19 cellular contexts compared by ENCODE assay signal in the genomic region with DNA sequence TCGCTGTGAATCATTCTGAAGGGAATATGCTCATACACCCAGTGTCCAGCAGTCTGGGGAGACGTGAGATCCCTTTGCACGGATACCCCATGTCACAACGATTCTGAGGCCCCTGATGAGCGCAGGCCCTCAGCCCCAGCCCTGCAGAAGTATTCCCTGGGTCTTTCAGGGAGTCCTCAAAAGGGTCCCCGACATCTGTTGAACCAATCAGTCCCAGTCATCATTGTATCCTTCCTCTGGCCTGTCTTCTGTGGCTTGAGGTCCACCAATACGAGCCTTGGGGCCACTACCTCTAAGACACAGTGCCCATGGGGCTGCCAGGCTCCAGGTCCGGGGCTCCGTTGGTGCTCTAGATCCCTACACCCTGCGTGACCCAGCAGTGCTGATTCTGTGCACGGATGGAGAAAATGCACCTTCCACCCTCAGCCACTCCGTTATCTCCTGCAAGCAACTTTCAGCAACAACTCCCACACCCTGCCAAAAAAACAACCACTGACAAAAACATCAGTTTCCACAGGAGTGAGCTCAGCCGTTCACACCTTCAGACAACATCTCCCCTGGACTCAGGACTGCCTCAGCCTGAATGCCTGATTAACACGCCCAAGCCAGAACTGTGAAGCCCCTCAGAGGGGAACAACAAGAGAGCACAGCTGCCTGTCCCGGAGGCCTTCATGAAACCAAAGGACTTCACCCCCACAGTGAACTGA. TPM values are rescaled to one million over a fixed set of nuclear protein-coding genes. Genes with fewer than 3 reads are reported as not detected.
A peak's percentile ranks its signal among the peaks of the same experiment; 100 is the strongest.
DNase-seq lines count a peak whose midpoint lies in the region; ATAC-seq and TF ChIP-seq lines count a peak whose summit lies in the region.
"Had no signal": no experiment of that assay in that cellular context is flagged by ENCODE, and none has a peak within 500 bp of the region (broad histone marks: within the 10 kb centered on the region; RNA-seq: fewer than 3 reads in every experiment).

No MANE protein-coding gene starts in this region.

- H3K9ac ChIP-seq in neural progenitor cell, result no peak overlapping the region

- CTCF ChIA-PET in activated CD4-positive, alpha-beta T cell treated with anti-CD3 and anti-CD28 coated beads, Interleukin-2, amount 10 ng/mL, durations not matched to agents 7 days and 5 days (lab: Charles Lee), result interaction anchor here (0.9 kb wide), 2 partner anchors 10 kb away, joined by 3 read pairs; no protein-coding TSS in a partner anchor

- H3K79me2 ChIP-seq in neural progenitor cell (ENCODE audit: low read depth), result no peaks in the 10 kb centered on the region

- H3K4me3 ChIP-seq in neural progenitor cell, result no peak overlapping the region
- H3K4me3 ChIP-seq: esophagus muscularis mucosa, left lung, skin epidermis had no signal

- peak; percentile 38 for DNase-seq in activated CD4-positive, alpha-beta T cell treated with anti-CD3 and anti-CD28 coated beads, Interleukin-2, amount 10 ng/mL, durations not matched to agents 7 days and 5 days
- no peak for DNase-seq in activated CD4-positive, alpha-beta T cell treated with anti-CD3 and anti-CD28 coated beads for 1 hour
- no peak for DNase-seq in T-helper 17 cell
- DNase-seq in activated naive CD8-positive, alpha-beta T cell treated with anti-CD3 and anti-CD28 coated beads, Interleukin-2, amount 50 U/mL, for 24 hours, result no peak
- no peak for DNase-seq in neural progenitor cell (ENCODE audit: low spot score)
- no peak for DNase-seq in stimulated activated CD8-positive, alpha-beta memory T cell treated with anti-CD3 and anti-CD28 coated beads, Interleukin-4, amount 100 ng/mL, for 48 hours
- DNase-seq in GM20000 (ENCODE audit: low spot score), result no peak
- DNase-seq: activated gamma-delta T cell treated with Interleukin-2 at 50 U/mL for 16 hours, DMS79 treated with DMSO at 0.1 percent for 48 hours, H9, left lung, NCI-H1048, NCI-H526, Right ventricle myocardium superior had no signal

- H3F3A ChIP-seq in neural progenitor cell (ENCODE audit: low read depth), result no peaks in the 10 kb centered on the region

- no peaks in the 10 kb centered on the region for H4K20me1 ChIP-seq in neural progenitor cell (ENCODE audit: low read depth)

- no peaks in the 10 kb centered on the region for H3K9me3 ChIP-seq in T-helper 17 cell (ENCODE audit: control insufficient read depth, low read length, poor library complexity, severe bottlenecking)
- no peaks in the 10 kb centered on the region for H3K9me3 ChIP-seq in neural progenitor cell (ENCODE audit: low read depth)
- H3K9me3 ChIP-seq: esophagus muscularis mucosa, left lung had no signal

- H3K36me3 Mint-ChIP-seq in activated CD4-positive, alpha-beta T cell treated with anti-CD3 and anti-CD28 coated beads, Interleukin-2, amount 10 ng/mL, durations not matched to agents 7 days and 5 days (ENCODE audit: low read depth), result no peaks in the 10 kb centered on the region
- H3K36me3 Mint-ChIP-seq in T-helper 17 cell (ENCODE audit: low read depth) (no peaks in the 10 kb centered on the region), neural progenitor cell (no peaks in the 10 kb centered on the region)
- no peaks in the 10 kb centered on the region for H3K36me3 Mint-ChIP-seq in activated naive CD8-positive, alpha-beta T cell treated with anti-CD3 and anti-CD28 coated beads, Interleukin-2, amount 50 U/mL, for 24 hours (ENCODE audit: low read depth)
- H3K36me3 Mint-ChIP-seq: type B pancreatic cell had no signal

- H3K4me3 Mint-ChIP-seq in activated CD4-positive, alpha-beta T cell treated with anti-CD3 and anti-CD28 coated beads, Interleukin-2, amount 10 ng/mL, durations not matched to agents 7 days and 5 days, result peak overlapping the region; percentile 13
- H3K4me3 Mint-ChIP-seq in T-helper 17 cell (peak overlapping the region; percentile 75), neural progenitor cell (no peak overlapping the region)
- H3K4me3 Mint-ChIP-seq in activated naive CD8-positive, alpha-beta T cell treated with anti-CD3 and anti-CD28 coated beads, Interleukin-2, amount 50 U/mL, for 24 hours, result no peak overlapping the region
- H3K4me3 Mint-ChIP-seq: H9, type B pancreatic cell had no signal

- no peaks in the 10 kb centered on the region for H3K27me3 Mint-ChIP-seq in activated CD4-positive, alpha-beta T cell treated with anti-CD3 and anti-CD28 coated beads, Interleukin-2, amount 10 ng/mL, durations not matched to agents 7 days and 5 days
- no peaks in the 10 kb centered on the region for H3K27me3 Mint-ChIP-seq in T-helper 17 cell
- H3K27me3 Mint-ChIP-seq in activated naive CD8-positive, alpha-beta T cell treated with anti-CD3 and anti-CD28 coated beads, Interleukin-2, amount 50 U/mL, for 24 hours, result no peaks in the 10 kb centered on the region
- H3K27me3 Mint-ChIP-seq in neural progenitor cell (ENCODE audit: insufficient read depth, low read depth), result peaks cover 8% of the 10 kb centered on the region

- peak overlapping the region; percentile 73 for H2AFZ ChIP-seq in neural progenitor cell (replicated peaks)

- H3K27ac ChIP-seq in neural progenitor cell, result no peak overlapping the region
- H3K27ac ChIP-seq: esophagus muscularis mucosa, HL-60, left lung had no signal

- H3K4me1 Mint-ChIP-seq in activated CD4-positive, alpha-beta T cell treated with anti-CD3 and anti-CD28 coated beads, Interleukin-2, amount 10 ng/mL, durations not matched to agents 7 days and 5 days, result peaks cover 44% of the 10 kb centered on the region
- H3K4me1 Mint-ChIP-seq in T-helper 17 cell, result peaks cover 32% of the 10 kb centered on the region
- peaks cover 37% of the 10 kb centered on the region for H3K4me1 Mint-ChIP-seq in activated naive CD8-positive, alpha-beta T cell treated with anti-CD3 and anti-CD28 coated beads, Interleukin-2, amount 50 U/mL, for 24 hours
- peaks cover 7% of the 10 kb centered on the region for H3K4me1 Mint-ChIP-seq in neural progenitor cell

- TF ChIP-seq CTCF in neural progenitor cell (IDR thresholded peaks at IDR 0.05) (no peak), GM20000 (IDR thresholded peaks at IDR 0.05; ENCODE audit: extremely low read depth, missing control alignments) (no peak)

- ATAC-seq in T-helper 17 cell, result peak; percentile 29
- peak; percentile 51 for ATAC-seq in activated naive CD8-positive, alpha-beta T cell treated with anti-CD3 and anti-CD28 coated beads, Interleukin-2, amount 50 U/mL, for 24 hours
- no peak for ATAC-seq in GM18909 (IDR thresholded peaks at IDR 0.05; ENCODE audit: poor library complexity, unreplicated experiment)
- ATAC-seq: left lung had no signal

- peak overlapping the region; percentile 94 for H3K27ac Mint-ChIP-seq in activated CD4-positive, alpha-beta T cell treated with anti-CD3 and anti-CD28 coated beads, Interleukin-2, amount 10 ng/mL, durations not matched to agents 7 days and 5 days
- H3K27ac Mint-ChIP-seq in T-helper 17 cell, result peak overlapping the region; percentile 80
- H3K27ac Mint-ChIP-seq in activated naive CD8-positive, alpha-beta T cell treated with anti-CD3 and anti-CD28 coated beads, Interleukin-2, amount 50 U/mL, for 24 hours, result no peak overlapping the region
- H3K27ac Mint-ChIP-seq in neural progenitor cell, result no peak overlapping the region
- H3K27ac Mint-ChIP-seq: H9, type B pancreatic cell had no signal

- POLR2A ChIA-PET in activated CD4-positive, alpha-beta T cell treated with anti-CD3 and anti-CD28 coated beads, Interleukin-2, amount 10 ng/mL, durations not matched to agents 7 days and 5 days (lab: Charles Lee), result no interaction called here

- peaks cover 1% of the 10 kb centered on the region for H3K9me3 Mint-ChIP-seq in activated CD4-positive, alpha-beta T cell treated with anti-CD3 and anti-CD28 coated beads, Interleukin-2, amount 10 ng/mL, durations not matched to agents 7 days and 5 days
- H3K9me3 Mint-ChIP-seq in activated naive CD8-positive, alpha-beta T cell treated with anti-CD3 and anti-CD28 coated beads, Interleukin-2, amount 50 U/mL, for 24 hours, result peaks cover 3% of the 10 kb centered on the region
- no peaks in the 10 kb centered on the region for H3K9me3 Mint-ChIP-seq in neural progenitor cell
- H3K9me3 Mint-ChIP-seq: type B pancreatic cell had no signal

- peaks cover 14% of the 10 kb centered on the region for H3K27me3 ChIP-seq in neural progenitor cell

- no peaks in the 10 kb centered on the region for H3K4me1 ChIP-seq in neural progenitor cell
- H3K4me1 ChIP-seq: esophagus muscularis mucosa, left lung had no signal

- no peaks in the 10 kb centered on the region for H3K36me3 ChIP-seq in neural progenitor cell
- H3K36me3 ChIP-seq: esophagus muscularis mucosa, left lung had no signal

- H3K4me2 ChIP-seq in neural progenitor cell, result no peak overlapping the region

RNA-seq across cellular contexts. Expression of gene KDM7A, which starts 46.9 kb away (rescaled TPM):
- 10 to 100 TPM; 12.5 to 13.5 TPM for total RNA-seq in activated CD4-positive, alpha-beta T cell treated with anti-CD3 and anti-CD28 coated beads, Interleukin-2, amount 10 ng/mL, durations not matched to agents 7 days and 5 days
- total RNA-seq in T-helper 17 cell (10 to 100 TPM; 35.1 to 47.2 TPM), neural progenitor cell (ENCODE audit: low replicate concordance) (10.5 and 13.6 TPM in 2 replicates)

Comparison
In these comparisons a context has a peak if more than half of its experiments do, and no peak if none do; other contexts are left out.
1. H3K27ac Mint-ChIP-seq: peak in activated CD4-positive, alpha-beta T cell treated with anti-CD3 and anti-CD28 coated beads, Interleukin-2, amount 10 ng/mL, durations not matched to agents 7 days and 5 days (single experiment) and T-helper 17 cell (single experiment); none in activated naive CD8-positive, alpha-beta T cell treated with anti-CD3 and anti-CD28 coated beads, Interleukin-2, amount 50 U/mL, for 24 hours (single experiment) and neural progenitor cell (single experiment).
2. H3K4me3 Mint-ChIP-seq: peak in activated CD4-positive, alpha-beta T cell treated with anti-CD3 and anti-CD28 coated beads, Interleukin-2, amount 10 ng/mL, durations not matched to agents 7 days and 5 days (single experiment) and T-helper 17 cell (single experiment); none in activated naive CD8-positive, alpha-beta T cell treated with anti-CD3 and anti-CD28 coated beads, Interleukin-2, amount 50 U/mL, for 24 hours (single experiment) and neural progenitor cell (single experiment).